In the genomic region with DNA sequence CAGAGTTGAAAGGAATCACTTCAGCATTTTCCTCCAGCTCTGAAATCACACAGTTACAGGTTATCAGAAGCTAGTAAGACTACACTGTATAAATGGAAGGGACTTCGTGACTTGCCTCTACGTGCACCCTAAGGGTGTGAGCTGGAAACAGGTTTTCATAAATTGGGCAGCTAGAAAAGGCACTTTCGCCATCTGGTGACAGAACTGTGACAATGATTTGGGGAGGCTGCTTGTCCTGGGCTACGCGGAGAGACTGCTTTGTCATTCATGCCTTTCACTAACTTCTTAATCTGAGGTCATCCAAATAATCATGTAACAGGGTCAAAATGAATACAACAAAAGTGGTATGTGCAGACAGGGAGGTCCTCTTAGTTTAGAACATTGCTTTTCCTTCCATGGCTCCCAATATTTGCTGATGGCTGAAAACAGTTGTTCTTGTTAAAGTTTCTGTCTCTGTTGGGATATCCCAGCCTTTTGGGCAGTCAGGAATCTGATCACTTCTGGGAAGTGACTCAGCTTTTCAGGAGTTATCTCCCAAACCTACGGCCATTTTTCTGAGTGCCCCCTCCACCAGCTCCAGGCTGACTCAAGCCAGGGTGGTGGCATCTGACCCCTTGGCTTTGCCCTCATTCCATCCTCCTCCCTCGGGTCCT, we compare ENCODE assay signal across 1 cellular context.
TF ChIP-seq lines count a peak whose summit lies in the region.

No MANE protein-coding gene starts in this region.

TF ChIP-seq in GM12878, 131 proteins besides CTCF, POLR2A, EP300 and RAD21 (continued from another document):
- TF ChIP-seq IRF4 (IDR thresholded peaks at IDR 0.05; ENCODE audit: low read depth, low read length) (0 out of 2 replicates have a peak, but pooled peaks have one; percentile 39), ESRRA (IDR thresholded peaks at IDR 0.05; ENCODE audit: low read length) (no peak), SMC3 (IDR thresholded peaks at IDR 0.05; ENCODE audit: borderline replicate concordance, low read length) (peak; percentile 93), MXI1 (IDR thresholded peaks at IDR 0.05; ENCODE audit: low read depth, low read length) (no peak)
